ENCODE assay signal across 8 cellular contexts in the genomic region with DNA sequence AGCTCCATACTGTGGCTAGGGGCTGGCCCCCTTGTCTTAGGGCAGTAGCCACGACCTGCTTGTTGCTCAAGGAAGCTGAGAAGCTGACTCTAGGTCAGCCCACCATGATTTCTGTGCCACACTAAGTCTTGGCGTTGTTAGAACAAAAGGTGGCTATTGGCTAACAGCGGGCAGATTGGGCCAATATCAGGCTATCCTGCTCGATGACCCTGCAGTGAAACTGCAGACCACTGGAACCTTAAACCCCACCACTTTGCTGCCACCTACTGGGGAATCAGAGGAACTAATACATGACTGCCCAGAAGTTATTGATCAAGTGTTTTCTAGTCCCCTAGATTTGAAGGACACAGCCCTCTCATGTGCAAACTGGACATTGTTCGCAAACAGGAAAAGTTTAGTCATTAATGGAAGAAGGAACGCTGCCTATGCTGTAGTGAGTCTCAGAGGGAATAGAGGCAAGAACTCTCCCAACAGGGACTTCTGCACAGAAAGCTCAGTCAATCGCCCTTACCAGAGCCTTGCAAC. TPM values are rescaled to one million over a fixed set of nuclear protein-coding genes. Genes with fewer than 3 reads are reported as not detected.
DNase-seq lines count a peak whose midpoint lies in the region; ATAC-seq and TF ChIP-seq lines count a peak whose summit lies in the region.

No MANE protein-coding gene starts in this region.

- in situ Hi-C loops in GM13977 (cut with MboI; ENCODE audit: low pct_unique_long_range_greater_than_20kb, low sequenced_read_pairs, unreplicated experiment) = no loop called here

- TF ChIP-seq POLR2A in uterus (IDR thresholded peaks at IDR 0.05) = no peak

- no peaks in the 10 kb centered on the region for H3K36me3 Mint-ChIP-seq in activated B cell treated with CpG ODN at 0.5 μM for 24 hours (ENCODE audit: low read depth)

- H3K9me3 ChIP-seq in AG04450 (ENCODE audit: control insufficient read depth, insufficient read depth, low read length) (no peaks in the 10 kb centered on the region), mucosa of descending colon (no peaks in the 10 kb centered on the region), uterus (no peaks in the 10 kb centered on the region)

- H3K36me3 ChIP-seq in mucosa of descending colon (ENCODE audit: low read depth) (no peaks in the 10 kb centered on the region), uterus (no peaks in the 10 kb centered on the region)

- DNase-seq in AG04450 (ENCODE audit: low read depth, low spot score) (no peak), GM13977 (ENCODE audit: low spot score) (peak; percentile 40), NCI-H1092 treated with DMSO at 0.1 percent for 48 hours (lab: John Stamatoyannopoulos, UW) (peak; percentile 66), activated B cell treated with CpG ODN at 0.5 μM for 24 hours (peak; percentile 18), dorsolateral prefrontal cortex (no peak), mucosa of descending colon (peak in 2 of 3 donors; percentile 14 to 29), uterus (peak in 1 of 2 donors; percentile 34)

- peak; percentile 65 for ATAC-seq in HG02642 (IDR thresholded peaks at IDR 0.05; ENCODE audit: poor library complexity, unreplicated experiment)
- ATAC-seq in activated B cell treated with CpG ODN at 0.5 μM for 24 hours (ENCODE audit: low read depth) = peak; percentile 64
- ATAC-seq in mucosa of descending colon = peak; percentile 62

- intact Hi-C loops in activated B cell treated with CpG ODN at 0.5 μM for 24 hours (cut with micrococcal nuclease) (loop anchor here (1.0 to 10.0 kb wide), 8 partner anchors 16 to 1408 kb away; no protein-coding TSS in a partner anchor), dorsolateral prefrontal cortex (cut with DNase I) (no loop called here), mucosa of descending colon (cut with DNase I, micrococcal nuclease) (no loop called here), uterus (cut with DNase I; ENCODE audit: low total_unique reads) (no loop called here)

- no peaks in the 10 kb centered on the region for H3K27me3 Mint-ChIP-seq in activated B cell treated with CpG ODN at 0.5 μM for 24 hours

- POLR2A ChIA-PET in AG04450 (lab: Yijun Ruan, JAX) = no interaction called here
- POLR2A ChIA-PET in activated B cell treated with CpG ODN at 0.5 μM for 24 hours (lab: Charles Lee) = no interaction called here

- peak; percentile 84 for TF ChIP-seq CTCF in AG04450 (IDR thresholded peaks at IDR 0.05; ENCODE audit: low read depth, low read length)
- peak; percentile 73 for TF ChIP-seq CTCF in GM13977 (IDR thresholded peaks at IDR 0.05; ENCODE audit: extremely low read depth, insufficient read depth, missing control alignments)
- peak; percentile 57 for TF ChIP-seq CTCF in activated B cell treated with CpG ODN at 0.5 μM for 24 hours (IDR thresholded peaks at IDR 0.05)
- TF ChIP-seq CTCF in dorsolateral prefrontal cortex (IDR thresholded peaks at IDR 0.05 in 54 of 56, conservative IDR thresholded peaks at IDR 0.05 in 2 of 56; ENCODE audit: low read depth in 1 of 56, partially characterized antibody in 56 of 56) = peak; percentile 60 to 84 (median 76)
- TF ChIP-seq CTCF in mucosa of descending colon (IDR thresholded peaks at IDR 0.05) = peak; percentile 26
- TF ChIP-seq CTCF in uterus (IDR thresholded peaks at IDR 0.05) = peak; percentile 47 to 65 (median 60)

- H3K9me3 Mint-ChIP-seq in activated B cell treated with CpG ODN at 0.5 μM for 24 hours = no peaks in the 10 kb centered on the region

- CTCF ChIA-PET in AG04450 (lab: Charles Lee) = interaction anchor here (0.6 to 4.7 kb wide), 21 partner anchors 9 to 642 kb away, joined by 3 to 39 read pairs (median 4); a partner anchor contains a TSS
- CTCF ChIA-PET in activated B cell treated with CpG ODN at 0.5 μM for 24 hours (lab: Charles Lee) = interaction anchor here (0.6 to 1.6 kb wide), 12 partner anchors 9 to 1471 kb away, joined by 3 to 5 read pairs (median 3); a partner anchor contains a TSS

- no peak overlapping the region for H3K27ac Mint-ChIP-seq in activated B cell treated with CpG ODN at 0.5 μM for 24 hours

- H3K4me1 Mint-ChIP-seq in activated B cell treated with CpG ODN at 0.5 μM for 24 hours = no peaks in the 10 kb centered on the region

- H3K4me3 ChIP-seq in AG04450 (ENCODE audit: low read depth, low read length) = no peak overlapping the region
- no peak overlapping the region for H3K4me3 ChIP-seq in dorsolateral prefrontal cortex
- no peak overlapping the region for H3K4me3 ChIP-seq in mucosa of descending colon
- H3K4me3 ChIP-seq in uterus = no peak overlapping the region

- H3K27ac ChIP-seq in AG04450 (ENCODE audit: low read depth, low read length) = no peak overlapping the region
- H3K27ac ChIP-seq in dorsolateral prefrontal cortex = no peak overlapping the region
- H3K27ac ChIP-seq in uterus = no peak overlapping the region

- H3K4me3 Mint-ChIP-seq in activated B cell treated with CpG ODN at 0.5 μM for 24 hours = no peak overlapping the region

- H3K4me1 ChIP-seq in mucosa of descending colon (ENCODE audit: low read depth) (no peaks in the 10 kb centered on the region), uterus (no peaks in the 10 kb centered on the region)

- peaks cover 5% of the 10 kb centered on the region for H3K27me3 ChIP-seq in AG04450 (ENCODE audit: control insufficient read depth, insufficient read depth, low read length)
- no peaks in the 10 kb centered on the region for H3K27me3 ChIP-seq in dorsolateral prefrontal cortex
- no peaks in the 10 kb centered on the region for H3K27me3 ChIP-seq in uterus

RNA-seq across cellular contexts. Expression of a gene that starts 17.0 kb away (rescaled TPM):
- polyA plus RNA-seq in AG04450 (2011; rRNA removed) = 79.0 and 95.5 TPM in 2 replicates
- 64.9 and 66.9 TPM in 2 replicates for polyA minus RNA-seq in AG04450 (2011; rRNA and poly(A)+ RNA removed)
- total RNA-seq in activated B cell treated with CpG ODN at 0.5 μM for 24 hours = 31.8 and 34.2 TPM in 2 replicates
- 100 to 1,000 TPM in 1 of 120 experiments, 10 to 100 TPM in 119; 39.6 to 102 (median 74.6) TPM for total RNA-seq in dorsolateral prefrontal cortex
- 10 to 100 TPM; 20.3 to 26.8 (median 20.7) TPM for total RNA-seq in mucosa of descending colon
- 10 to 100 TPM; 17.4 to 81.8 (median 25.9) TPM for total RNA-seq in uterus

Comparison
In these comparisons a context has a peak if more than half of its experiments do, and no peak if none do; other contexts are left out.
1. DNase-seq: peak in GM13977 (single experiment), NCI-H1092 treated with DMSO at 0.1 percent for 48 hours (single experiment), activated B cell treated with CpG ODN at 0.5 μM for 24 hours (single experiment) and mucosa of descending colon (2 of 3); none in AG04450 (single experiment) and dorsolateral prefrontal cortex (0 of 10).
2. CTCF ChIP-seq: peak in every context shown above with its lines; median percentile 84 in AG04450; 76 in dorsolateral prefrontal cortex; 73 in GM13977; 60 in uterus; 57 in activated B cell treated with CpG ODN at 0.5 μM for 24 hours; 26 in mucosa of descending colon.
3. Peak in every context shown above with its lines, with median percentiles within 50 percentile points of each other: ATAC-seq.